19 cellular contexts compared by ENCODE assay signal in genomic region chr11:97989121-97989520, GRCh38.
DNase-seq lines count a peak whose midpoint lies in the region; ATAC-seq, FAIRE-seq and TF ChIP-seq lines count a peak whose summit lies in the region.
"Had no signal": no experiment of that assay in that cellular context is flagged by ENCODE, and none has a peak within 500 bp of the region (broad histone marks: within the 10 kb centered on the region; RNA-seq: fewer than 3 reads in every experiment).

No MANE protein-coding gene starts in this region.

- H3K9me3 Mint-ChIP-seq in stimulated activated naive CD8-positive, alpha-beta T cell treated with anti-CD3 and anti-CD28 coated beads, Interleukin-15, amount 100 ng/mL, for 72 hours: peaks cover 0 to 5% of the 10 kb centered on the region in 2 donors
- H3K9me3 Mint-ChIP-seq: GM23338 had no signal

- H3K4me3 ChIP-seq in small intestine (ENCODE audit: low read depth in 1 of 2, low read length in 2 of 2) (no peak overlapping the region), sigmoid colon (no peak overlapping the region), gastroesophageal sphincter (no peak overlapping the region)
- H3K4me3 ChIP-seq: BLaER1 treated with 17β-estradiol and CSF1 and Interleukin-3, amounts not matched to agents 10 nM and 100 nM; GM23338 had no signal

- no peaks in the 10 kb centered on the region for H3K36me3 ChIP-seq in small intestine (ENCODE audit: control insufficient read depth in 2 of 2, insufficient read depth in 2 of 2, low read length in 2 of 2)
- H3K36me3 ChIP-seq in sigmoid colon: no peaks in the 10 kb centered on the region
- H3K36me3 ChIP-seq in gastroesophageal sphincter: no peaks in the 10 kb centered on the region
- H3K36me3 ChIP-seq: BLaER1 treated with 17β-estradiol and CSF1 and Interleukin-3, amounts not matched to agents 10 nM and 100 nM had no signal

- no peaks in the 10 kb centered on the region for H3K27me3 ChIP-seq in small intestine (ENCODE audit: control insufficient read depth in 2 of 2, insufficient read depth in 2 of 2, low read length in 2 of 2)
- H3K27me3 ChIP-seq in sigmoid colon: no peaks in the 10 kb centered on the region
- no peaks in the 10 kb centered on the region for H3K27me3 ChIP-seq in gastroesophageal sphincter
- H3K27me3 ChIP-seq: BLaER1 treated with 17β-estradiol and CSF1 and Interleukin-3, amounts not matched to agents 10 nM and 100 nM had no signal

- peak; percentile 97 for FAIRE-seq in A204.1 (lab: Jason Lieb, UNC)
- peak; percentile 90 for FAIRE-seq in TTC549 (lab: Jason Lieb, UNC)
- FAIRE-seq in endometrium (lab: Jason Lieb, UNC): peak; percentile 74
- peak; percentile 85 for FAIRE-seq in small intestine (lab: Jason Lieb, UNC)
- FAIRE-seq: H54 had no signal

- DNase-seq in small intestine: no peak
- no peak for DNase-seq in stimulated activated naive CD8-positive, alpha-beta T cell treated with anti-CD3 and anti-CD28 coated beads, Interleukin-15, amount 100 ng/mL, for 72 hours
- no peak for DNase-seq in sigmoid colon
- DNase-seq: 8988T; CD4-positive, CD25-positive, alpha-beta regulatory T cell; CD8-positive, alpha-beta memory T cell; COR-L47; DMS 273 treated with DMSO at 0.1 percent for 48 hours; GF-D8; HCEC 1CT had no signal

- TF ChIP-seq EP300 in sigmoid colon (IDR thresholded peaks at IDR 0.05) (no peak), gastroesophageal sphincter (IDR thresholded peaks at IDR 0.05) (no peak)

- H3K4me3 Mint-ChIP-seq in stimulated activated naive CD8-positive, alpha-beta T cell treated with anti-CD3 and anti-CD28 coated beads, Interleukin-15, amount 100 ng/mL, for 72 hours: no peak overlapping the region
- H3K4me3 Mint-ChIP-seq: B cell; CD4-positive, CD25-positive, alpha-beta regulatory T cell; CD8-positive, alpha-beta memory T cell; GM23338 had no signal

- TF ChIP-seq CTCF in sigmoid colon (IDR thresholded peaks at IDR 0.05) (no peak), gastroesophageal sphincter (IDR thresholded peaks at IDR 0.05) (no peak)

- no peaks in the 10 kb centered on the region for H3K4me1 ChIP-seq in small intestine (ENCODE audit: control insufficient read depth in 2 of 2, insufficient read depth in 1 of 2, low read depth in 1 of 2, low read length in 1 of 2)
- H3K4me1 ChIP-seq in sigmoid colon: no peaks in the 10 kb centered on the region
- no peaks in the 10 kb centered on the region for H3K4me1 ChIP-seq in gastroesophageal sphincter
- H3K4me1 ChIP-seq: BLaER1 treated with 17β-estradiol and CSF1 and Interleukin-3, amounts not matched to agents 10 nM and 100 nM had no signal

- WGBS in small intestine, 3 donors: 87 to 88% (median 88%) methylated on average over 2 of the region's 2 CpGs
- 93 to 96% methylated on average over 2 of the region's 2 CpGs for WGBS in sigmoid colon, 2 donors
- WGBS in gastroesophageal sphincter (ENCODE audit: low coverage in 1 of 2), 2 donors: 91 to 95% methylated on average over 2 of the region's 2 CpGs

- TF ChIP-seq POLR2A in sigmoid colon (IDR thresholded peaks at IDR 0.05) (no peak), gastroesophageal sphincter (IDR thresholded peaks at IDR 0.05) (no peak)

- H3K27ac ChIP-seq in small intestine (ENCODE audit: low read depth in 1 of 2, low read length in 1 of 2): no peak overlapping the region
- no peak overlapping the region for H3K27ac ChIP-seq in sigmoid colon
- no peak overlapping the region for H3K27ac ChIP-seq in gastroesophageal sphincter
- H3K27ac ChIP-seq: BLaER1 treated with 17β-estradiol and CSF1 and Interleukin-3, amounts not matched to agents 10 nM and 100 nM; HL-60 had no signal

- H3K27ac Mint-ChIP-seq in stimulated activated naive CD8-positive, alpha-beta T cell treated with anti-CD3 and anti-CD28 coated beads, Interleukin-15, amount 100 ng/mL, for 72 hours: no peak overlapping the region
- H3K27ac Mint-ChIP-seq: B cell; CD4-positive, CD25-positive, alpha-beta regulatory T cell; CD8-positive, alpha-beta memory T cell; GM23338 had no signal

- intact Hi-C loops in sigmoid colon (cut with DNase I): no loop called here

- ATAC-seq in stimulated activated naive CD8-positive, alpha-beta T cell treated with anti-CD3 and anti-CD28 coated beads, Interleukin-15, amount 100 ng/mL, for 72 hours: no peak
- ATAC-seq in gastroesophageal sphincter: no peak
- ATAC-seq: GM23338 had no signal

- no peaks in the 10 kb centered on the region for H3K27me3 Mint-ChIP-seq in stimulated activated naive CD8-positive, alpha-beta T cell treated with anti-CD3 and anti-CD28 coated beads, Interleukin-15, amount 100 ng/mL, for 72 hours
- H3K27me3 Mint-ChIP-seq: B cell; CD4-positive, CD25-positive, alpha-beta regulatory T cell; CD8-positive, alpha-beta memory T cell had no signal

- H3K9me3 ChIP-seq in small intestine (ENCODE audit: control insufficient read depth, low read depth): no peaks in the 10 kb centered on the region
- H3K9me3 ChIP-seq in sigmoid colon: peaks cover 0 to 1% (median 0%) of the 10 kb centered on the region in 4 donors
- H3K9me3 ChIP-seq in gastroesophageal sphincter: no peaks in the 10 kb centered on the region
- H3K9me3 ChIP-seq: BLaER1 treated with 17β-estradiol and CSF1 and Interleukin-3, amounts not matched to agents 10 nM and 100 nM had no signal

- no peaks in the 10 kb centered on the region for H3K4me1 Mint-ChIP-seq in stimulated activated naive CD8-positive, alpha-beta T cell treated with anti-CD3 and anti-CD28 coated beads, Interleukin-15, amount 100 ng/mL, for 72 hours
- H3K4me1 Mint-ChIP-seq: B cell; CD4-positive, CD25-positive, alpha-beta regulatory T cell; CD8-positive, alpha-beta memory T cell; GM23338 had no signal
